In genomic region chrX:45850775-45851433, GRCh38 we compare ENCODE assay signal across 8 cellular contexts.
DNase-seq lines count a peak whose midpoint lies in the region; ATAC-seq and TF ChIP-seq lines count a peak whose summit lies in the region.

No MANE protein-coding gene starts in this region.

- no peaks in the 10 kb centered on the region for H3K36me3 Mint-ChIP-seq in activated B cell treated with CpG ODN at 0.5 μM for 24 hours (ENCODE audit: low read depth)

- peak overlapping the region; percentile 87 for H3K4me3 Mint-ChIP-seq in activated B cell treated with CpG ODN at 0.5 μM for 24 hours

- intact Hi-C loops in activated B cell treated with CpG ODN at 0.5 μM for 24 hours (cut with micrococcal nuclease), result no loop called here

- H3K4ac ChIP-seq in mesendoderm (ENCODE audit: low read depth, low read length), result peak overlapping the region; percentile 72

- ATAC-seq in activated B cell treated with CpG ODN at 0.5 μM for 24 hours (ENCODE audit: low read depth) (no peak), GM18873 (IDR thresholded peaks at IDR 0.05; ENCODE audit: low FRiP score, unreplicated experiment) (no peak), HG02642 (IDR thresholded peaks at IDR 0.05; ENCODE audit: poor library complexity, unreplicated experiment) (no peak)

- H3K18ac ChIP-seq in mesendoderm (ENCODE audit: low read length), result peak overlapping the region; percentile 86

- no peaks in the 10 kb centered on the region for H3K27me3 ChIP-seq in duodenal mucosa (ENCODE audit: control insufficient read depth in 1 of 2, insufficient read depth in 2 of 2, low read length in 2 of 2)
- H3K27me3 ChIP-seq in mesendoderm (ENCODE audit: insufficient read depth, low read length, poor library complexity), result no peaks in the 10 kb centered on the region
- no peaks in the 10 kb centered on the region for H3K27me3 ChIP-seq in thymus (ENCODE audit: control insufficient read depth, insufficient read depth)

- H3K9me3 ChIP-seq in duodenal mucosa (ENCODE audit: control insufficient read depth in 1 of 2, low read length in 2 of 2), result no peaks in the 10 kb centered on the region
- H3K9me3 ChIP-seq in thymus (ENCODE audit: control insufficient read depth), result no peaks in the 10 kb centered on the region

- H3K27ac ChIP-seq in duodenal mucosa (ENCODE audit: low read depth, low read length), result peak overlapping the region; percentile 20
- H3K27ac ChIP-seq in mesendoderm (ENCODE audit: low read depth, low read length), result peak overlapping the region; percentile 86
- no peak overlapping the region for H3K27ac ChIP-seq in thymus (ENCODE audit: low read depth)

- DNase-seq in AG10803 (ENCODE audit: low read depth) (peak; percentile 39), HT1080 (ENCODE audit: low read depth) (peak; percentile 42), activated B cell treated with CpG ODN at 0.5 μM for 24 hours (peak; percentile 14), mesendoderm (peak; percentile 72)

- H2BK15ac ChIP-seq in mesendoderm (replicated peaks; ENCODE audit: low read depth), result no peak overlapping the region

- no peak overlapping the region for H2AK5ac ChIP-seq in mesendoderm (ENCODE audit: low read length)

- H3K23ac ChIP-seq in mesendoderm (ENCODE audit: low read length), result peak overlapping the region; percentile 85

- H3K36me3 ChIP-seq in duodenal mucosa (ENCODE audit: control insufficient read depth in 1 of 2, insufficient read depth in 2 of 2, low read length in 2 of 2) (no peaks in the 10 kb centered on the region), mesendoderm (ENCODE audit: control insufficient read depth, insufficient read depth, low read length) (no peaks in the 10 kb centered on the region), thymus (ENCODE audit: control insufficient read depth, insufficient read depth) (no peaks in the 10 kb centered on the region)

- H3K4me3 ChIP-seq in AG10803 (ENCODE audit: low read length), result peak overlapping the region; percentile 79
- H3K4me3 ChIP-seq in duodenal mucosa (ENCODE audit: low read depth in 1 of 2, low read length in 2 of 2), result peak overlapping the region; percentile 79 to 84
- peak overlapping the region; percentile 76 for H3K4me3 ChIP-seq in mesendoderm (ENCODE audit: low read length)
- peak overlapping the region; percentile 62 for H3K4me3 ChIP-seq in thymus (ENCODE audit: low read length)

- no CpG with 5 or more reads among the region's 54 CpGs for WGBS in mesendoderm (ENCODE audit: extremely low coverage, insufficient coverage, low lambda C conversion rate)
- under 1% methylated on average over 54 of the region's 54 CpGs for WGBS in thymus

- no peaks in the 10 kb centered on the region for H3K9me3 Mint-ChIP-seq in activated B cell treated with CpG ODN at 0.5 μM for 24 hours

- H3K4me2 ChIP-seq in mesendoderm (ENCODE audit: low read length), result peak overlapping the region; percentile 19

- POLR2A ChIA-PET in activated B cell treated with CpG ODN at 0.5 μM for 24 hours (lab: Charles Lee), result no interaction called here

- TF ChIP-seq CTCF in AG10803 (conservative IDR thresholded peaks at IDR 0.05; ENCODE audit: low read length) (no peak), activated B cell treated with CpG ODN at 0.5 μM for 24 hours (IDR thresholded peaks at IDR 0.05) (no peak)

- no peak overlapping the region for H3K27ac Mint-ChIP-seq in activated B cell treated with CpG ODN at 0.5 μM for 24 hours

- no peak overlapping the region for H4K5ac ChIP-seq in mesendoderm (ENCODE audit: low read length)

- H3K9ac ChIP-seq in duodenal mucosa (ENCODE audit: low read depth in 1 of 2, low read length in 2 of 2) (peak overlapping the region; percentile 65 to 70), mesendoderm (ENCODE audit: low read length) (peak overlapping the region; percentile 90)

- H3K27me3 Mint-ChIP-seq in activated B cell treated with CpG ODN at 0.5 μM for 24 hours, result peaks cover 9% of the 10 kb centered on the region

- H2BK5ac ChIP-seq in mesendoderm (ENCODE audit: low read length), result peak overlapping the region; percentile 54

- no peak overlapping the region for H4K8ac ChIP-seq in mesendoderm (ENCODE audit: low read depth, low read length)

- H3K79me2 ChIP-seq in mesendoderm (ENCODE audit: control insufficient read depth, insufficient read depth, low read length), result peaks cover 31% of the 10 kb centered on the region

- H3K56ac ChIP-seq in mesendoderm (ENCODE audit: low read length), result peak overlapping the region; percentile 84

- H2BK120ac ChIP-seq in mesendoderm (ENCODE audit: low read depth, low read length), result no peak overlapping the region

- no peaks in the 10 kb centered on the region for H3K79me1 ChIP-seq in mesendoderm (ENCODE audit: low read length)

- peaks cover 21% of the 10 kb centered on the region for H3K4me1 Mint-ChIP-seq in activated B cell treated with CpG ODN at 0.5 μM for 24 hours

- CTCF ChIA-PET in activated B cell treated with CpG ODN at 0.5 μM for 24 hours (lab: Charles Lee), result no interaction called here

- no peaks in the 10 kb centered on the region for H3K4me1 ChIP-seq in duodenal mucosa (ENCODE audit: control insufficient read depth in 1 of 2, insufficient read depth in 2 of 2, low read length in 2 of 2)
- H3K4me1 ChIP-seq in mesendoderm (ENCODE audit: control insufficient read depth, low read depth, low read length), result no peaks in the 10 kb centered on the region
- no peaks in the 10 kb centered on the region for H3K4me1 ChIP-seq in thymus (ENCODE audit: control insufficient read depth, insufficient read depth, low read length)

Comparison
In these comparisons a context has a peak if more than half of its experiments do, and no peak if none do; other contexts are left out.
1. DNase-seq: peak in every context shown above with its lines; median percentile 72 in mesendoderm; 42 in HT1080; 39 in AG10803; 14 in activated B cell treated with CpG ODN at 0.5 μM for 24 hours.